19 cellular contexts compared by ENCODE assay signal in the genomic region with DNA sequence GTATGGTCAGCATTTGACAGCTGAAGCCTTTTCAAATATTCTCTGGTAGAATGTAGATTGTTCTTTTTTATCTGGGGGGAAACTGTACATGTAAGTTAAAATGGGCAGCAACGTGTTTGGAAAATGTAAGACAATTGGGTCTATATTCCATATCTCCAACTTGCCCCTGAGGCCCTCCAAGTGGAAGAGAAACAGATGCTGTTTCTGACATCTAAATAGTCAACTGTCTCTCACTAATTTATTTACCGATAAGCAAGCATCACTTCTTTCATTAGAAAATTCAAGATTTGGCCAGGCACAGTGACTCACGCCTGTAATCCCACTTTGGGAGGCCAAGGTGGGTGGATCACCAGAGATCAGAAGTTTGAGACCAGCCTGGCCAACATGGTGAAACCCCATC.
"Had no signal": no experiment of that assay in that cellular context is flagged by ENCODE, and none has a peak within 500 bp of the region (broad histone marks: within the 10 kb centered on the region; RNA-seq: fewer than 3 reads in every experiment).

No MANE protein-coding gene starts in this region.

- DNase-seq: dermis blood vessel endothelial cell; dorsolateral prefrontal cortex; effector CD4-positive, alpha-beta T cell; effector memory CD4-positive, alpha-beta T cell; foreskin fibroblast; foreskin melanocyte; gastrocnemius medialis; glutamatergic neuron; heart right ventricle; hippocampal formation; left cardiac atrium; left lung; left ventricle myocardium superior; lower lobe of right lung; mesenchymal stem cell; mucosa of descending colon; naive B cell had no signal

- H3K27ac ChIP-seq: coronary artery, esophagus muscularis mucosa, gastrocnemius medialis, heart right ventricle, left lung, lower lobe of right lung had no signal

- H3K4me1 ChIP-seq: gastrocnemius medialis, left lung, lower lobe of right lung had no signal

- H3K9me3 ChIP-seq: esophagus muscularis mucosa, gastrocnemius medialis, heart right ventricle, left lung, lower lobe of right lung, mucosa of descending colon had no signal

- H3K27me3 ChIP-seq: dorsolateral prefrontal cortex, esophagus muscularis mucosa, gastrocnemius medialis, heart right ventricle, left lung had no signal

- ATAC-seq: gastrocnemius medialis, heart right ventricle, left cardiac atrium, left lung, left ventricle myocardium superior, lower lobe of right lung, mucosa of descending colon had no signal

- H3K4me3 ChIP-seq: coronary artery, dorsolateral prefrontal cortex, esophagus muscularis mucosa, gastrocnemius medialis, heart right ventricle, left lung, lower lobe of right lung, mucosa of descending colon had no signal

- H3K36me3 ChIP-seq: esophagus muscularis mucosa, gastrocnemius medialis, heart right ventricle, left lung, lower lobe of right lung had no signal
